28 cellular contexts compared by ENCODE assay signal in the genomic region with DNA sequence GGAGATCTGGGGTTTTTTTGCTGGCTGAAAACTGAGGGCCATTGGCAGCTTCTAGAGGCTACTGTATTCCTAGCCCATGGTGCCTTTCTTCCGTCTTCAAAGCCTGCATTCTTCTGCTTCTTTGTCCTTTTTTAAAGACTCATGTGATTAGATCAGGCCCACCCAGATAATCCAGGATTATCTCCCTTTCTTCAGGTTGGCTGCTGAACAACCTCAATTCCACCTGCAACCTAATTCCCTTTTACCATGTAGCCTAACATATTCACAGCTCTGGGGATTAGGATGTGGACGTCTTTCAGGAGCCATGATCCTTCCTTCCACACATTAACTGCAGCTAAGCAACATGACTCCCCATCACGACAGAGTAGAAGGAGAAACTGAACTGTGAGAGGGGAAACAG.
"Had no signal": no experiment of that assay in that cellular context is flagged by ENCODE, and none has a peak within 500 bp of the region (broad histone marks: within the 10 kb centered on the region; RNA-seq: fewer than 3 reads in every experiment).

No MANE protein-coding gene starts in this region.

- H3K4me1 ChIP-seq: adrenal gland, ascending aorta had no signal

- H3K27ac ChIP-seq: adrenal gland, ascending aorta, brain microvascular endothelial cell, coronary artery, dorsolateral prefrontal cortex had no signal

- H3K4me3 ChIP-seq: adrenal gland, ascending aorta, coronary artery, dorsolateral prefrontal cortex had no signal

- H3K36me3 ChIP-seq: adrenal gland, ascending aorta, brain microvascular endothelial cell had no signal

- FAIRE-seq: bronchial epithelial cell, frontal cortex had no signal

- H3K9me3 ChIP-seq: adrenal gland, ascending aorta had no signal

- H3K27me3 ChIP-seq: adrenal gland, ascending aorta, brain microvascular endothelial cell, dorsolateral prefrontal cortex had no signal

- DNase-seq: activated CD4-positive, alpha-beta memory T cell treated with anti-CD3 and anti-CD28 coated beads for 36 hours; activated CD4-positive, alpha-beta T cell treated with anti-CD3 and anti-CD28 coated beads for 36 hours; activated CD4-positive, alpha-beta T cell treated with anti-CD3 and anti-CD28 coated beads, Interleukin-2, amount 10 ng/mL, durations not matched to agents 24 days and 14 days; activated CD4-positive, CD25-positive, alpha-beta regulatory T cell; activated CD4-positive, CD25-positive, alpha-beta regulatory T cell treated with anti-CD3 and anti-CD28 coated beads, Interleukin-2, amount 50 U/mL, for 72 hours; activated CD8-positive, alpha-beta memory T cell treated with anti-CD3 and anti-CD28 coated beads, Interleukin-2, amount 10 ng/mL, durations not matched to agents 7 days and 5 days; activated CD8-positive, alpha-beta memory T cell treated with anti-CD3 and anti-CD28 coated beads, Interleukin-2, amount 50 U/mL, for 4 hours; activated CD8-positive, alpha-beta T cell treated with anti-CD3 and anti-CD28 coated beads, Interleukin-2, amount 10 ng/mL, durations not matched to agents 7 days and 5 days; activated effector memory CD4-positive, alpha-beta T cell treated with anti-CD3 and anti-CD28 coated beads, Interleukin-2, amount 50 U/mL, for 16 hours; activated naive CD4-positive, alpha-beta T cell treated with anti-CD3 and anti-CD28 coated beads for 36 hours; activated naive CD8-positive, alpha-beta T cell treated with anti-CD3 and anti-CD28 coated beads for 36 hours; activated naive CD8-positive, alpha-beta T cell treated with anti-CD3 and anti-CD28 coated beads, Interleukin-2, amount 50 U/mL, for 24 hours; activated T-cell treated with anti-CD3 and anti-CD28 coated beads, Interleukin-2, amount 50 U/mL, for 1 hour; activated T-cell treated with anti-CD3 and anti-CD28 coated beads, Interleukin-2, amount 50 U/mL, for 48 hours; adrenal gland; brain microvascular endothelial cell; dorsolateral prefrontal cortex; effector memory CD4-positive, alpha-beta T cell; endodermal cell; foreskin fibroblast; head of caudate nucleus; T-helper 1 cell; T-helper 17 cell; T1000 had no signal
